ENCODE assay signal across 16 cellular contexts in the genomic region with DNA sequence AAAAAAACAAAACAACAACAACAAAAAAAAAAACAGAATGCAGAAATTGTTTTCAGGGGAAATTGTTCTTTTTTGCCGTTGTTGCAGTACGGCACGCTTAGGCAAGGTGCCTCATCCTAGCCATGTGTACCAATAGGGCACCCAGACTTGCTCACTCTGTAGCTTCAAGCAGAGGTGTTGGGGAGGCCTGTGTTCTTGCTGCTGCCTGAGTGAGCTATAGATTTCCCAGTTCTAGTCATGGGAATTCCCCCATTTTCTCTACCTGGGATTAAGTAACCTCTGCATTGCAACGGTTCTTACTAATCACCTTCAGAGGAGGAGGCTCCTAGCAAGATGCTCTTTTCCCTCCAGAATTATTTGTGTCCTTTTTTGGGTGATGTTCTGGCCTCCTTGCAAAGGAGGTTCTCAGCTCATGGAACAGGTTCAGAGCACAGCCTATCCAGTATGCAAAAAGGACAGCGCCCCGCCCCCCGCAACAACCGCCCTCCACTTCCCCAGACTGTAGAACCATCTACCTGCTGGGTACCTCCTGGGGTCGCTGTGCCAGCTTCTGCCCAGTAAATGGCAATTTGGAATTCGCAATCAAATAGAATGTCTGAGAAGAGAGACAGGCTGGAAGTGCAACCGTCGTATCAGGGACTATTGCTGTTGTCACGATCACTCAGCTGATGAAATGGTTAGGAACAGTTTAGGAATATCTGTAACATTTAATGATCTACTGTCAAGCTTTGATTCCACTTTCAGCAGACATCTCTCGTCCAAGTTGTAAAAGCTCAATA. TPM values are rescaled to one million over a fixed set of nuclear protein-coding genes. Genes with fewer than 3 reads are reported as not detected.
DNase-seq lines count a peak whose midpoint lies in the region; ATAC-seq, FAIRE-seq and TF ChIP-seq lines count a peak whose summit lies in the region.
"Had no signal": no experiment of that assay in that cellular context is flagged by ENCODE, and none has a peak within 500 bp of the region (broad histone marks: within the 10 kb centered on the region; RNA-seq: fewer than 3 reads in every experiment).

No MANE protein-coding gene starts in this region.

- H3K79me2 ChIP-seq in OCI-LY1 (ENCODE audit: insufficient read depth, low read length) = no peaks in the 10 kb centered on the region
- H3K79me2 ChIP-seq: parathyroid adenoma had no signal

- H3K27me3 ChIP-seq in OCI-LY1 (ENCODE audit: insufficient read depth, low read length) (0 out of 2 replicates have a peak, but pooled peaks cover 3% of the 10 kb centered on the region), foreskin keratinocyte (peaks cover 8% of the 10 kb centered on the region)

- FAIRE-seq in urothelium cell line (lab: Jason Lieb, UNC) = no peak

- H3K4me2 ChIP-seq in OCI-LY1 (ENCODE audit: low read length) = peak overlapping the region; percentile 35; the same call in 1 of the 2 replicates

- H3K27ac ChIP-seq in OCI-LY1 (ENCODE audit: low read depth, low read length, poor library complexity, severe bottlenecking) (no peak overlapping the region), foreskin keratinocyte (no peak overlapping the region)
- H3K27ac ChIP-seq: HL-60, parathyroid adenoma had no signal

- H3K9me2 ChIP-seq in OCI-LY1 (ENCODE audit: low read depth, low read length) = no peaks in the 10 kb centered on the region

- ATAC-seq in foreskin keratinocyte (peak; percentile 83), GM18873 (IDR thresholded peaks at IDR 0.05; ENCODE audit: low FRiP score, unreplicated experiment) (no peak), HG02763 (IDR thresholded peaks at IDR 0.05; ENCODE audit: unreplicated experiment) (no peak)

- peak; percentile 16 for DNase-seq in stimulated activated CD4-positive, alpha-beta T cell treated with anti-CD3 and anti-CD28 coated beads, Interleukin-15, amount 100 ng/mL, for 24 hours
- DNase-seq in stimulated activated CD4-positive, alpha-beta T cell treated with anti-CD3 and anti-CD28 coated beads, Interleukin-2, amount 100 ng/mL, for 48 hours = no peak
- DNase-seq in foreskin keratinocyte (peak; percentile 43 to 64), urothelium cell line (ENCODE audit: low spot score) (no peak)
- DNase-seq: activated CD4-positive, CD25-positive, alpha-beta regulatory T cell treated with anti-CD3 and anti-CD28 coated beads, Interleukin-2, amount 50 U/mL, for 72 hours; immature natural killer cell; NCI-H2081 treated with DMSO at 0.1 percent for 48 hours; NK-92 treated with Interleukin-12 subunit alpha and Interleukin-12 subunit beta, amount 100 ng/mL, for 24 hours; SIG-M5; stimulated activated CD4-positive, alpha-beta T cell treated with anti-CD3 and anti-CD28 coated beads, Interleukin-4, amount 100 ng/mL, for 4 hours; stimulated activated CD8-positive, alpha-beta memory T cell treated with anti-CD3 and anti-CD28 coated beads, Interleukin-4, amount 100 ng/mL, for 48 hours had no signal

- TF ChIP-seq CTCF in OCI-LY1 (IDR thresholded peaks at IDR 0.05; ENCODE audit: low read length) = peak; percentile 98
- TF ChIP-seq CTCF in foreskin keratinocyte (conservative IDR thresholded peaks at IDR 0.05) = peak; percentile 29

- H4K20me1 ChIP-seq in OCI-LY1 (ENCODE audit: insufficient read depth, low read length) = no peaks in the 10 kb centered on the region

- no peaks in the 10 kb centered on the region for H3K9me3 ChIP-seq in OCI-LY1 (ENCODE audit: low read length)

- H3K4me3 ChIP-seq in OCI-LY1 (ENCODE audit: low read depth, low read length, poor library complexity, severe bottlenecking) = no peak overlapping the region

- H3K36me3 ChIP-seq in OCI-LY1 (ENCODE audit: insufficient read depth, low read length) = no peaks in the 10 kb centered on the region

- no peak overlapping the region for H2AFZ ChIP-seq in OCI-LY1 (ENCODE audit: low read length)
- H2AFZ ChIP-seq: parathyroid adenoma had no signal

- H3K4me1 ChIP-seq in OCI-LY1 (ENCODE audit: insufficient read depth, low read length, severe bottlenecking) = peaks cover 25% of the 10 kb centered on the region
- H3K4me1 ChIP-seq in foreskin keratinocyte = no peaks in the 10 kb centered on the region
- H3K4me1 ChIP-seq: parathyroid adenoma had no signal

- H3F3A ChIP-seq in OCI-LY1 (ENCODE audit: insufficient read depth, low read length) = no peaks in the 10 kb centered on the region

- H3K9ac ChIP-seq in OCI-LY1 (ENCODE audit: low read length) = no peak overlapping the region
- H3K9ac ChIP-seq: parathyroid adenoma had no signal

RNA-seq across cellular contexts. Expression of a gene that starts 13.1 kb away (rescaled TPM):
- total RNA-seq in foreskin keratinocyte = 49.8 and 54.1 TPM in 2 replicates
- polyA plus RNA-seq in foreskin keratinocyte = 54.7 and 56.3 TPM in 2 replicates

Comparison
In these comparisons a context has a peak if more than half of its experiments do, and no peak if none do; other contexts are left out.
1. DNase-seq: peak in stimulated activated CD4-positive, alpha-beta T cell treated with anti-CD3 and anti-CD28 coated beads, Interleukin-15, amount 100 ng/mL, for 24 hours (single experiment) and foreskin keratinocyte (2 of 2); none in stimulated activated CD4-positive, alpha-beta T cell treated with anti-CD3 and anti-CD28 coated beads, Interleukin-2, amount 100 ng/mL, for 48 hours (0 of 2) and urothelium cell line (single experiment).